ENCODE assay signal across 8 cellular contexts in genomic region chrX:118226060-118226428, GRCh38.
DNase-seq lines count a peak whose midpoint lies in the region; ATAC-seq, FAIRE-seq and TF ChIP-seq lines count a peak whose summit lies in the region.

No MANE protein-coding gene starts in this region.

- no peaks in the 10 kb centered on the region for H3K27me3 ChIP-seq in OCI-LY3 (ENCODE audit: low read depth, low read length)
- no peaks in the 10 kb centered on the region for H3K27me3 ChIP-seq in fibroblast of lung (ENCODE audit: control insufficient read depth, insufficient read depth, low read length)
- H3K27me3 ChIP-seq in upper lobe of right lung = no peaks in the 10 kb centered on the region

- TF ChIP-seq POLR2A in A549 (IDR thresholded peaks at IDR 0.05; ENCODE audit: low read length) = no peak

- intact Hi-C loops in upper lobe of right lung (cut with DNase I) = no loop called here

- H4K20me1 ChIP-seq in OCI-LY3 (ENCODE audit: insufficient read depth, low read length) (no peaks in the 10 kb centered on the region), fibroblast of lung (ENCODE audit: control insufficient read depth, extremely low read depth, insufficient read depth, low read length) (no peaks in the 10 kb centered on the region)

- H2AFZ ChIP-seq in OCI-LY3 (ENCODE audit: low read depth, low read length) (peak overlapping the region; percentile 78), fibroblast of lung (ENCODE audit: low read length) (no peak overlapping the region)

- 0% methylated on average over 1 of the region's 1 CpG for WGBS in A549 (ENCODE audit: missing lambda C conversion rate)

- CTCF ChIA-PET in A549 (lab: Yijun Ruan, JAX) = interaction anchor here (0.7 to 1.4 kb wide), 2 partner anchors 95 to 229 kb away, joined by 3 read pairs; no protein-coding TSS in a partner anchor

- TF ChIP-seq CTCF in A549 (IDR thresholded peaks at IDR 0.05) = peak; percentile 48; the same call in 2 of the 3 replicates
- TF ChIP-seq CTCF in OCI-LY3 (IDR thresholded peaks at IDR 0.05; ENCODE audit: low read depth, low read length) = peak; percentile 70
- TF ChIP-seq CTCF in fibroblast of lung (conservative IDR thresholded peaks at IDR 0.05 in 1 of 2, IDR thresholded peaks at IDR 0.05 in 1 of 2; ENCODE audit: low read depth in 1 of 2, low read length in 2 of 2) = peak; percentile 29 to 42
- TF ChIP-seq CTCF in upper lobe of right lung (IDR thresholded peaks at IDR 0.05) = peak; percentile 40

- H3K36me3 ChIP-seq in OCI-LY3 (replicated peaks; ENCODE audit: low read depth, low read length) = no peaks in the 10 kb centered on the region
- no peaks in the 10 kb centered on the region for H3K36me3 ChIP-seq in fibroblast of lung (ENCODE audit: control insufficient read depth, insufficient read depth, low read length)
- no peaks in the 10 kb centered on the region for H3K36me3 ChIP-seq in upper lobe of right lung

- FAIRE-seq in A549 (lab: Jason Lieb, UNC) = peak; percentile 95

- TF ChIP-seq RAD21 in A549 (conservative IDR thresholded peaks at IDR 0.05 in 1 of 2, IDR thresholded peaks at IDR 0.05 in 1 of 2) = peak; percentile 63 to 65

- POLR2A ChIA-PET in A549 (lab: Yijun Ruan, JAX) = no interaction called here

- H3K4me1 ChIP-seq in A549 = no peaks in the 10 kb centered on the region
- H3K4me1 ChIP-seq in OCI-LY3 (ENCODE audit: low read length) = peaks cover 7% of the 10 kb centered on the region
- peaks cover 3% of the 10 kb centered on the region for H3K4me1 ChIP-seq in fibroblast of lung (ENCODE audit: control insufficient read depth, extremely low read depth, insufficient read depth, low read length)
- no peaks in the 10 kb centered on the region for H3K4me1 ChIP-seq in upper lobe of right lung

- no peaks in the 10 kb centered on the region for H3K9me3 ChIP-seq in A549
- no peaks in the 10 kb centered on the region for H3K9me3 ChIP-seq in OCI-LY3 (ENCODE audit: insufficient read depth, low read length)
- no peaks in the 10 kb centered on the region for H3K9me3 ChIP-seq in fibroblast of lung (ENCODE audit: control insufficient read depth, insufficient read depth, low read depth, low read length)
- no peaks in the 10 kb centered on the region for H3K9me3 ChIP-seq in upper lobe of right lung

- H3K27ac ChIP-seq in A549 = no peak overlapping the region
- H3K27ac ChIP-seq in OCI-LY3 (ENCODE audit: low read length) = no peak overlapping the region
- H3K27ac ChIP-seq in fibroblast of lung (ENCODE audit: insufficient read depth, low read length) = no peak overlapping the region
- no peak overlapping the region for H3K27ac ChIP-seq in upper lobe of right lung

- no peaks in the 10 kb centered on the region for H3K79me2 ChIP-seq in OCI-LY3 (ENCODE audit: low read length)
- H3K79me2 ChIP-seq in fibroblast of lung (ENCODE audit: control insufficient read depth, insufficient read depth, low read length) = no peaks in the 10 kb centered on the region

- H3K4me2 ChIP-seq in A549 (no peak overlapping the region), OCI-LY3 (ENCODE audit: low read length) (peak overlapping the region; percentile 77), fibroblast of lung (ENCODE audit: extremely low read depth, insufficient read depth, low read length) (no peak overlapping the region)

- TF ChIP-seq EP300 in A549 (IDR thresholded peaks at IDR 0.05) = no peak

- H3K9ac ChIP-seq in OCI-LY3 (ENCODE audit: low read length) (no peak overlapping the region), fibroblast of lung (ENCODE audit: insufficient read depth, low read length) (no peak overlapping the region)

- DNase-seq in A549 (ENCODE audit: low read depth in 1 of 2, low spot score in 1 of 2) (peak; percentile 4 to 11), fibroblast of lung (ENCODE audit: low read depth in 2 of 2) (peak in 1 of 2 donors; percentile 20), upper lobe of right lung (no peak), midbrain (lab: John Stamatoyannopoulos, UW) (no peak)
- no peak for DNase-seq in activated naive CD4-positive, alpha-beta T cell treated with Interleukin-2 at 50 U/mL for 16 hours

- peak; percentile 74; a peak in 5 of 6 replicates for ATAC-seq in A549
- peak; percentile 84 for ATAC-seq in GM18511 (IDR thresholded peaks at IDR 0.05; ENCODE audit: unreplicated experiment)
- peak; percentile 49 for ATAC-seq in HG03025 (IDR thresholded peaks at IDR 0.05; ENCODE audit: low FRiP score, unreplicated experiment)
- no peak for ATAC-seq in upper lobe of right lung

- H3K4me3 ChIP-seq in A549 (no peak overlapping the region), OCI-LY3 (ENCODE audit: low read length) (peak overlapping the region; percentile 73), fibroblast of lung (replicated peaks in 1 of 4; ENCODE audit: control extremely low read depth in 1 of 4, insufficient read depth in 1 of 4, low read depth in 3 of 4, low read length in 4 of 4) (no peak overlapping the region), upper lobe of right lung (no peak overlapping the region)

TF ChIP-seq in A549, 52 proteins besides CTCF, POLR2A, EP300 and RAD21:
- TF ChIP-seq HEYL (CRISPR knock-in tag; IDR thresholded peaks at IDR 0.05) = no peak
- TF ChIP-seq SMC3 (IDR thresholded peaks at IDR 0.05) = peak; percentile 24; the same call in 1 of the 3 replicates

Comparison
In these comparisons a context has a peak if more than half of its experiments do, and no peak if none do; other contexts are left out.
1. DNase-seq: peak in A549 (2 of 2); none in upper lobe of right lung (single experiment), activated naive CD4-positive, alpha-beta T cell treated with Interleukin-2 at 50 U/mL for 16 hours (single experiment) and midbrain (single experiment).
2. Peak in every context shown above with its lines, with median percentiles within 50 percentile points of each other: CTCF ChIP-seq.